22 cellular contexts compared by ENCODE assay signal in genomic region chr7:66502230-66503035, GRCh38.
A peak's percentile ranks its signal among the peaks of the same experiment; 100 is the strongest.
DNase-seq lines count a peak whose midpoint lies in the region; ATAC-seq and TF ChIP-seq lines count a peak whose summit lies in the region.
"Had no signal": no experiment of that assay in that cellular context is flagged by ENCODE, and none has a peak within 500 bp of the region (broad histone marks: within the 10 kb centered on the region; RNA-seq: fewer than 3 reads in every experiment).

No MANE protein-coding gene starts in this region.

- H3K4me3 Mint-ChIP-seq in HFFc6 = no peak overlapping the region
- no peak overlapping the region for H3K4me3 Mint-ChIP-seq in CD8-positive, alpha-beta memory T cell
- H3K4me3 Mint-ChIP-seq: activated B cell treated with CpG ODN at 0.5 μM for 24 hours; activated CD8-positive, alpha-beta T cell treated with anti-CD3 and anti-CD28 coated beads, Interleukin-2, amount 10 ng/mL, durations not matched to agents 7 days and 5 days; activated T-cell treated with anti-CD3 and anti-CD28 coated beads, Interleukin-2, amount 50 U/mL, for 72 hours; neural progenitor cell; T-helper 1 cell treated with Interleukin-12 subunit alpha and Interleukin-12 subunit beta and Interleukin-4 antibody, amounts not matched to agents 30 μg/mL and 1 μg/mL, for 36 hours had no signal

- H3K9me3 ChIP-seq in A673 (ENCODE audit: low read depth, low read length, poor library complexity, severe bottlenecking) = no peaks in the 10 kb centered on the region
- no peaks in the 10 kb centered on the region for H3K9me3 ChIP-seq in CD8-positive, alpha-beta memory T cell (ENCODE audit: low read length)
- H3K9me3 ChIP-seq: uterus had no signal

- H3K36me3 Mint-ChIP-seq in HFFc6 (ENCODE audit: low read depth) = no peaks in the 10 kb centered on the region
- H3K36me3 Mint-ChIP-seq in CD8-positive, alpha-beta memory T cell = no peaks in the 10 kb centered on the region
- H3K36me3 Mint-ChIP-seq: activated naive CD4-positive, alpha-beta T cell treated with anti-CD3 and anti-CD28 coated beads, Interleukin-2, amount 50 U/mL, for 72 hours; neural progenitor cell had no signal

- H3K27me3 Mint-ChIP-seq in HFFc6 (ENCODE audit: insufficient read depth) = peaks cover 4% of the 10 kb centered on the region
- peaks cover 2 to 3% of the 10 kb centered on the region in 2 donors for H3K27me3 Mint-ChIP-seq in CD8-positive, alpha-beta memory T cell

- CTCF ChIA-PET in A673 (lab: Charles Lee) = interaction anchor here (0.6 kb wide), 1 partner anchor 8 kb away, joined by 3 read pairs; no protein-coding TSS in a partner anchor
- CTCF ChIA-PET in CD8-positive, alpha-beta memory T cell (lab: Charles Lee) = interaction anchor here (1.0 kb wide), 1 partner anchor 8 kb away, joined by 3 read pairs; no protein-coding TSS in a partner anchor

- H3K9me3 Mint-ChIP-seq in HFFc6 = no peaks in the 10 kb centered on the region
- H3K9me3 Mint-ChIP-seq in CD8-positive, alpha-beta memory T cell = no peaks in the 10 kb centered on the region
- H3K9me3 Mint-ChIP-seq: activated B cell treated with CpG ODN at 0.5 μM for 24 hours; activated naive CD4-positive, alpha-beta T cell treated with anti-CD3 and anti-CD28 coated beads, Interleukin-2, amount 50 U/mL, for 72 hours; activated T-cell treated with anti-CD3 and anti-CD28 coated beads, Interleukin-2, amount 50 U/mL, for 72 hours; neural progenitor cell; T-helper 1 cell treated with Interleukin-12 subunit alpha and Interleukin-12 subunit beta and Interleukin-4 antibody, amounts not matched to agents 30 μg/mL and 1 μg/mL, for 36 hours had no signal

- DNase-seq in A673 (ENCODE audit: low spot score) = no peak
- DNase-seq in HFFc6 = no peak
- no peak for DNase-seq in brain microvascular endothelial cell
- peak; percentile 69 for DNase-seq in mesenteric fat pad (ENCODE audit: low spot score)
- DNase-seq in NOMO-1 treated with DMSO at 0.1 percent for 48 hours (lab: John Stamatoyannopoulos, UW; ENCODE audit: unreplicated experiment) = no peak
- no peak for DNase-seq in CD8-positive, alpha-beta memory T cell
- DNase-seq: activated B cell treated with CpG ODN at 0.5 μM for 24 hours; activated CD8-positive, alpha-beta T cell treated with anti-CD3 and anti-CD28 coated beads, Interleukin-2, amount 10 ng/mL, durations not matched to agents 7 days and 5 days; activated T-cell treated with anti-CD3 and anti-CD28 coated beads, Interleukin-2, amount 50 U/mL, for 72 hours; Calu3; effector CD4-positive, alpha-beta T cell; GM23248; hypothalamus; kidney; NCI-H345; retina had no signal

- no peak overlapping the region for H3K27ac ChIP-seq in A673 (ENCODE audit: low read depth, low read length, poor library complexity, severe bottlenecking)
- no peak overlapping the region for H3K27ac ChIP-seq in brain microvascular endothelial cell
- no peak overlapping the region for H3K27ac ChIP-seq in CD8-positive, alpha-beta memory T cell (ENCODE audit: low read depth, low read length)
- H3K27ac ChIP-seq: GM23248, neural progenitor cell, uterus had no signal

- BruUV-seq in A673 (replicated peaks; lab: Mats Ljungman, UMichigan) = no TSS peak

- H3K27ac Mint-ChIP-seq in HFFc6 = no peak overlapping the region
- H3K27ac Mint-ChIP-seq in CD8-positive, alpha-beta memory T cell = peak overlapping the region in 2 of 8 donors; percentile 38 to 64
- H3K27ac Mint-ChIP-seq: activated B cell treated with CpG ODN at 0.5 μM for 24 hours; activated CD8-positive, alpha-beta T cell treated with anti-CD3 and anti-CD28 coated beads, Interleukin-2, amount 10 ng/mL, durations not matched to agents 7 days and 5 days; activated naive CD4-positive, alpha-beta T cell treated with anti-CD3 and anti-CD28 coated beads, Interleukin-2, amount 50 U/mL, for 72 hours; activated T-cell treated with anti-CD3 and anti-CD28 coated beads, Interleukin-2, amount 50 U/mL, for 72 hours; neural progenitor cell; T-helper 1 cell treated with Interleukin-12 subunit alpha and Interleukin-12 subunit beta and Interleukin-4 antibody, amounts not matched to agents 30 μg/mL and 1 μg/mL, for 36 hours had no signal

- no peaks in the 10 kb centered on the region for H3K4me1 ChIP-seq in A673 (ENCODE audit: insufficient read depth, low read length, poor library complexity, severe bottlenecking)
- H3K4me1 ChIP-seq in CD8-positive, alpha-beta memory T cell (ENCODE audit: insufficient read depth, low read length) = peaks cover 8% of the 10 kb centered on the region
- H3K4me1 ChIP-seq: neural progenitor cell had no signal

- intact Hi-C loops in A673 (cut with micrococcal nuclease; ENCODE audit: unreplicated experiment) = no loop called here

- POLR2A ChIA-PET in A673 (lab: Charles Lee; ENCODE audit: low non-redundant PET) = no interaction called here
- POLR2A ChIA-PET in CD8-positive, alpha-beta memory T cell (lab: Charles Lee) = no interaction called here

- TF ChIP-seq CTCF in A673 (conservative IDR thresholded peaks at IDR 0.05; ENCODE audit: low read depth, low read length) = 0 out of 2 replicates have a peak, but pooled peaks have one; percentile 17
- peak; percentile 56 for TF ChIP-seq CTCF in HFFc6 (IDR thresholded peaks at IDR 0.05)
- TF ChIP-seq CTCF in brain microvascular endothelial cell (IDR thresholded peaks at IDR 0.05; ENCODE audit: low read depth, low read length, missing control alignments) = peak; percentile 55

- no peaks in the 10 kb centered on the region for H3K27me3 ChIP-seq in A673 (replicated peaks; ENCODE audit: insufficient read depth, low read depth, low read length, poor library complexity)
- H3K27me3 ChIP-seq in brain microvascular endothelial cell (replicated peaks) = no peaks in the 10 kb centered on the region
- no peaks in the 10 kb centered on the region for H3K27me3 ChIP-seq in CD8-positive, alpha-beta memory T cell (ENCODE audit: insufficient read depth, low read length, poor library complexity, severe bottlenecking)
- H3K27me3 ChIP-seq: neural progenitor cell, uterus had no signal

- ATAC-seq in HG02938 (IDR thresholded peaks at IDR 0.05; ENCODE audit: unreplicated experiment) (no peak), GM21390 (IDR thresholded peaks at IDR 0.05; ENCODE audit: unreplicated experiment) (no peak)
- ATAC-seq: activated CD8-positive, alpha-beta T cell treated with anti-CD3 and anti-CD28 coated beads, Interleukin-2, amount 10 ng/mL, durations not matched to agents 7 days and 5 days; activated naive CD4-positive, alpha-beta T cell treated with anti-CD3 and anti-CD28 coated beads, Interleukin-2, amount 50 U/mL, for 72 hours; activated T-cell treated with anti-CD3 and anti-CD28 coated beads, Interleukin-2, amount 50 U/mL, for 72 hours had no signal

- in situ Hi-C loops in brain microvascular endothelial cell (cut with HindIII; ENCODE audit: low pct_ligation_motif_present, low sequenced_read_pairs) = no loop called here

- no peak overlapping the region for H3K4me3 ChIP-seq in A673 (ENCODE audit: low read depth, low read length, poor library complexity, severe bottlenecking)
- no peak overlapping the region for H3K4me3 ChIP-seq in brain microvascular endothelial cell (ENCODE audit: low read depth, low read length)
- H3K4me3 ChIP-seq in CD8-positive, alpha-beta memory T cell (ENCODE audit: low read length) = no peak overlapping the region
- H3K4me3 ChIP-seq: GM23248, neural progenitor cell, uterus had no signal

- H3K36me3 ChIP-seq in A673 (ENCODE audit: insufficient read depth, low read length, poor library complexity, severe bottlenecking) = no peaks in the 10 kb centered on the region
- no peaks in the 10 kb centered on the region for H3K36me3 ChIP-seq in brain microvascular endothelial cell (replicated peaks)
- H3K36me3 ChIP-seq in CD8-positive, alpha-beta memory T cell (ENCODE audit: insufficient read depth, low read length) = no peaks in the 10 kb centered on the region
- H3K36me3 ChIP-seq: neural progenitor cell, uterus had no signal

- 0 out of 2 replicates have a peak, but pooled peaks cover 4% of the 10 kb centered on the region for H3K4me1 Mint-ChIP-seq in HFFc6 (ENCODE audit: low read depth)
- peaks cover 0 to 12% (median 3%) of the 10 kb centered on the region in 3 donors for H3K4me1 Mint-ChIP-seq in CD8-positive, alpha-beta memory T cell
- H3K4me1 Mint-ChIP-seq: neural progenitor cell had no signal
